Comparison of ENCODE assay signal across 8 cellular contexts in the genomic region with DNA sequence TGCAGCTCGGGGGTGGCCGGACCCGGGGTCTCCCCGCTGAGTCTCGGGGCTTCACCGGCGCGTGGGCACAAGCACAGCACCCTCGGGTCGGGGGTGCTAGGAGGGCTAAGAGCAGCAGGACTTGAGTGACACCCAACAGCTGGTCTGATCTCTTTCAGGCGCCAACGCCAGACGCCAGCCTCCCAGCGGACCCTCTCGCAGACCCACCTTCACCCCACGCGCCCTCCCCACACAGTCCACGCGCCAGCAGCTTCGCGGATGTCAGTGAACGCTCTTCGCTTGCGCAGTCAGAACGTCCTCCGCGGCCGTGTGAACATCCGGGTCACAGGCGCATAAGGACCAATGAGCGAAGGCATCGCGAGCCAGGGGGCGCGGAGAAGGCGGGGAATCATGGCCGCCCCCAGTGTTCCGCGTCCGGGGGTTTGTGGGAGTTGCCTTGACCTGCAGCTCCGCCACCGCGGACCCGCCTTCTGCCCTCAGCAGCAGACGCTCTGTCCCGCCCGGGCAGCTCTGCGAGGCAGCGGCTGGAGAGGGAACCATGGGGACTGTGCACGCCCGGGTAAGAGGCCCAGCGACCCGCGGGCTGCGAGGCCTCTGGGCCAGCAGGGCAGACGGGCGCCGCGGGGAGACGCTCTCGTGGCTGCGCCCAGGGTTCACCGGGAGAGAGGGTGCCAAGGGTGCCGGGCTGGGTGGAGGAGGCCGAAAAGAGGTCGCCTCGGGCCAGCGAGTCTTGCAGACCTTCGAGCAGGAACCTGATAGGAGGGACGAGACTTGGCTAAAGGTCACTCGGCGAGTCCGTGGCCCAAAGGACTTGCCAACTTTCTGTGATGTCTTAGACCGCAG.
DNase-seq lines count a peak whose midpoint lies in the region; ATAC-seq lines count a peak whose summit lies in the region.

A gene (plus strand): TSS at position 403 of the 843 bp plus-strand sequence. CDS start 136 bp downstream, at position 539.

- DNase-seq in AG20443 (ENCODE audit: low spot score) (peak; percentile 98), NCI-H510A (lab: John Stamatoyannopoulos, UW) (peak; percentile 67), kidney tubule cell (ENCODE audit: low spot score) (peak; percentile 89)
- peak; percentile 88 for DNase-seq in activated CD4-positive, alpha-beta T cell treated with anti-CD3 and anti-CD28 coated beads for 4 hours
- DNase-seq in stimulated activated CD4-positive, alpha-beta T cell treated with anti-CD3 and anti-CD28 coated beads, Interleukin-1b, Interleukin-23, amount 100 ng/mL, for 24 hours (ENCODE audit: low read depth in 4 of 4, low spot score in 1 of 4) = peak; percentile 72 to 87 (median 81)

- ATAC-seq in GM19025 (IDR thresholded peaks at IDR 0.05; ENCODE audit: low read depth, unreplicated experiment) = peak; percentile 81
- ATAC-seq in HG03354 (IDR thresholded peaks at IDR 0.05; ENCODE audit: poor library complexity, severe bottlenecking, unreplicated experiment) = peak; percentile 89

- peak within 1 kb of the TSS; percentile 78 for H3K27ac ChIP-seq in cingulate gyrus (ENCODE audit: low read depth, low read length)

Comparison
In these comparisons a context has a peak if more than half of its experiments do, and no peak if none do; other contexts are left out.
1. Peak in every context shown above with its lines: DNase-seq, ATAC-seq and H3K27ac ChIP-seq.